ENCODE assay signal across 8 cellular contexts in the genomic region with DNA sequence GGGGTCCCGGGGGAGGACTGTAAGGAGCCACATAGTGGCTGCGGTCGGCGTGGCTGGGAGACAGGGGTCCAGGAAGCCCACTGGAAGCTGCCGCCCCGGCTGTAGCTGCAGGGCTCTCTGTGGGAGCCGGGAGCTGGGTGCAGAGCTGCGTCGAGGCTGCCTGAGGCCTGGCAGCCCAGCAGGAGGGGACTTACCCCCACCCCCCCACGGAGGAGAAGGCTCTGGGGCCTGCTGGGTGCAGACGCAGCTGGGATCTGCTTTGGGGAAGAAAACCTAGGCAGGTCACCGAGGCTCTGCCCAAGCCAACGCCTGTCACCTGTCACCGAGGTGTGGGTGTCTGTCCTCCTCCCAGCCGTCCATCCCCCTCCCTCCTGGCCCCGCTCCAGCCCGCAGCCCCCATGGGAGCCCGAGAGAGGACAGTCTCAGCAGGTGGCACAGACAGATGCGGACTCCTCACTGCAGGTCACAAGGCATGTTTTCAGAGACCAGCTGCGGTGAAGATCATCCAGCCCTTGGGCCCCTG. TPM values are rescaled to one million over a fixed set of nuclear protein-coding genes. Genes with fewer than 3 reads are reported as not detected.
DNase-seq lines count a peak whose midpoint lies in the region; ATAC-seq and TF ChIP-seq lines count a peak whose summit lies in the region.

No MANE protein-coding gene starts in this region.

- WGBS in heart left ventricle, 4 donors, result 62 to 81% (median 79%) methylated on average over 10 to 20 of the region's 20 CpGs

- DNase-seq in heart left ventricle (no peak), Right ventricle myocardium superior (no peak), NCI-H1105 treated with DMSO at 0.1 percent for 48 hours (lab: John Stamatoyannopoulos, UW) (peak; percentile 68), dorsolateral prefrontal cortex (no peak)
- no peak for DNase-seq in activated CD8-positive, alpha-beta memory T cell treated with anti-CD3 and anti-CD28 coated beads for 24 hours
- no peak for DNase-seq in stimulated activated CD4-positive, alpha-beta T cell treated with anti-CD3 and anti-CD28 coated beads, Interleukin-2, amount 100 ng/mL, for 48 hours

- H3K4me3 ChIP-seq in heart left ventricle (peak overlapping the region in 1 of 12 donors; percentile 17), dorsolateral prefrontal cortex (peak overlapping the region in 1 of 59 donors; percentile 13), skin epidermis (no peak overlapping the region)

- H3K4me1 ChIP-seq in heart left ventricle, result peaks cover 0 to 64% (median 45%) of the 10 kb centered on the region in 12 donors

- H3K27ac ChIP-seq in heart left ventricle (peak overlapping the region in 11 of 12 donors; percentile 79 to 94 (median 91)), dorsolateral prefrontal cortex (peak overlapping the region; percentile 23 to 95 (median 87)), skin epidermis (peak overlapping the region; percentile 43 to 91 (median 85))

- peaks cover 0 to 4% (median 0%) of the 10 kb centered on the region in 9 donors for H3K36me3 ChIP-seq in heart left ventricle

- H3K9me3 ChIP-seq in heart left ventricle, result no peaks in the 10 kb centered on the region

- no peak for TF ChIP-seq POLR2A in heart left ventricle (IDR thresholded peaks at IDR 0.05)

- no peak for TF ChIP-seq CTCF in heart left ventricle (IDR thresholded peaks at IDR 0.05)
- no peak for TF ChIP-seq CTCF in dorsolateral prefrontal cortex (IDR thresholded peaks at IDR 0.05 in 54 of 56, conservative IDR thresholded peaks at IDR 0.05 in 2 of 56; ENCODE audit: low read depth in 1 of 56, partially characterized antibody in 56 of 56)

- intact Hi-C loops in heart left ventricle (cut with DNase I) (loop anchor here in 1 of 10 donors (1.0 kb wide), 1 partner anchor 26 kb away; no protein-coding TSS in a partner anchor), Right ventricle myocardium superior (cut with DNase I) (no loop called here), dorsolateral prefrontal cortex (cut with DNase I) (no loop called here)

- H3K27me3 ChIP-seq in heart left ventricle (no peaks in the 10 kb centered on the region), dorsolateral prefrontal cortex (no peaks in the 10 kb centered on the region)

- ATAC-seq in heart left ventricle, result no peak
- no peak for ATAC-seq in Right ventricle myocardium superior (ENCODE audit: poor library complexity)
- no peak for ATAC-seq in HG02852 (IDR thresholded peaks at IDR 0.05; ENCODE audit: unreplicated experiment)

RNA-seq across cellular contexts. Expression of gene PWWP2B, which starts 25.2 kb away (rescaled TPM):
- total RNA-seq in heart left ventricle (10 to 100 TPM; 10.5 to 23.5 (median 15.3) TPM), Right ventricle myocardium superior (23.0 TPM), dorsolateral prefrontal cortex (10 to 100 TPM in 118 of 120 experiments, 1 to 10 TPM in 2; 7.7 to 28.3 (median 17.8) TPM)
- 10 to 100 TPM; 13.8 to 19.7 TPM for polyA plus RNA-seq in heart left ventricle
